In the genomic region with DNA sequence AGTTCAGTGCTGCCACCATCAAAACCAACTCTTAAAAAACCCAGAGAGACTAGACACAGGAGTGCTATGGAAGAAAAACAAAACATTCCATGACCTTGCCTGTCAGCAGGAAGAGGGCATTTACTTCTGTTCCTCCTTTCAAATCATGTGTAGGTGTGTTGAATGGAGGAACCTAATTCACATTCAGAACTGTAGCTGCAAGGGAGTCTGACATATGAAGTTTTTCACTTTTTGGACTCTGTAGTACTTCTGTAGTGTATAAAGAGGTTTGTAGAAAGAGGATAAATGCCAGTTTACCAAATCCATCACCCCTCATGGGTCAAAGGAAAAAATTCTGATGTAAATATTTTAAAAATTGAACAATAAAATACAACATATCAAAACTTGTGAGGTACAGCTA, we compare ENCODE assay signal across 2 cellular contexts.
TF ChIP-seq lines count a peak whose summit lies in the region.

No MANE protein-coding gene starts in this region.

TF ChIP-seq in HEK293, 187 proteins besides CTCF, POLR2A, EP300 and RAD21 (continued from another document):
- TF ChIP-seq, protein P1, sequence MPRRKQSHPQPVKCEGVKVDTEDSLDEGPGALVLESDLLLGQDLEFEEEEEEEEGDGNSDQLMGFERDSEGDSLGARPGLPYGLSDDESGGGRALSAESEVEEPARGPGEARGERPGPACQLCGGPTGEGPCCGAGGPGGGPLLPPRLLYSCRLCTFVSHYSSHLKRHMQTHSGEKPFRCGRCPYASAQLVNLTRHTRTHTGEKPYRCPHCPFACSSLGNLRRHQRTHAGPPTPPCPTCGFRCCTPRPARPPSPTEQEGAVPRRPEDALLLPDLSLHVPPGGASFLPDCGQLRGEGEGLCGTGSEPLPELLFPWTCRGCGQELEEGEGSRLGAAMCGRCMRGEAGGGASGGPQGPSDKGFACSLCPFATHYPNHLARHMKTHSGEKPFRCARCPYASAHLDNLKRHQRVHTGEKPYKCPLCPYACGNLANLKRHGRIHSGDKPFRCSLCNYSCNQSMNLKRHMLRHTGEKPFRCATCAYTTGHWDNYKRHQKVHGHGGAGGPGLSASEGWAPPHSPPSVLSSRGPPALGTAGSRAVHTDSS (tag by site-specific recombination; IDR thresholded peaks at IDR 0.05), result no peak
- no peak for TF ChIP-seq ZNF335 (tag by site-specific recombination; conservative IDR thresholded peaks at IDR 0.05)
- TF ChIP-seq, protein P2, sequence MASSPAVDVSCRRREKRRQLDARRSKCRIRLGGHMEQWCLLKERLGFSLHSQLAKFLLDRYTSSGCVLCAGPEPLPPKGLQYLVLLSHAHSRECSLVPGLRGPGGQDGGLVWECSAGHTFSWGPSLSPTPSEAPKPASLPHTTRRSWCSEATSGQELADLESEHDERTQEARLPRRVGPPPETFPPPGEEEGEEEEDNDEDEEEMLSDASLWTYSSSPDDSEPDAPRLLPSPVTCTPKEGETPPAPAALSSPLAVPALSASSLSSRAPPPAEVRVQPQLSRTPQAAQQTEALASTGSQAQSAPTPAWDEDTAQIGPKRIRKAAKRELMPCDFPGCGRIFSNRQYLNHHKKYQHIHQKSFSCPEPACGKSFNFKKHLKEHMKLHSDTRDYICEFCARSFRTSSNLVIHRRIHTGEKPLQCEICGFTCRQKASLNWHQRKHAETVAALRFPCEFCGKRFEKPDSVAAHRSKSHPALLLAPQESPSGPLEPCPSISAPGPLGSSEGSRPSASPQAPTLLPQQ (tag by site-specific recombination; IDR thresholded peaks at IDR 0.05), result no peak

TF ChIP-seq in K562, 482 proteins besides CTCF, POLR2A, EP300 and RAD21 (continued from another document):
- TF ChIP-seq, protein P3, sequence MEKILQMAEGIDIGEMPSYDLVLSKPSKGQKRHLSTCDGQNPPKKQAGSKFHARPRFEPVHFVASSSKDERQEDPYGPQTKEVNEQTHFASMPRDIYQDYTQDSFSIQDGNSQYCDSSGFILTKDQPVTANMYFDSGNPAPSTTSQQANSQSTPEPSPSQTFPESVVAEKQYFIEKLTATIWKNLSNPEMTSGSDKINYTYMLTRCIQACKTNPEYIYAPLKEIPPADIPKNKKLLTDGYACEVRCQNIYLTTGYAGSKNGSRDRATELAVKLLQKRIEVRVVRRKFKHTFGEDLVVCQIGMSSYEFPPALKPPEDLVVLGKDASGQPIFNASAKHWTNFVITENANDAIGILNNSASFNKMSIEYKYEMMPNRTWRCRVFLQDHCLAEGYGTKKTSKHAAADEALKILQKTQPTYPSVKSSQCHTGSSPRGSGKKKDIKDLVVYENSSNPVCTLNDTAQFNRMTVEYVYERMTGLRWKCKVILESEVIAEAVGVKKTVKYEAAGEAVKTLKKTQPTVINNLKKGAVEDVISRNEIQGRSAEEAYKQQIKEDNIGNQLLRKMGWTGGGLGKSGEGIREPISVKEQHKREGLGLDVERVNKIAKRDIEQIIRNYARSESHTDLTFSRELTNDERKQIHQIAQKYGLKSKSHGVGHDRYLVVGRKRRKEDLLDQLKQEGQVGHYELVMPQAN (IDR thresholded peaks at IDR 0.05; ENCODE audit: borderline replicate concordance), result no peak
- TF ChIP-seq ZNF586 (CRISPR knock-in tag; conservative IDR thresholded peaks at IDR 0.05), result no peak
- TF ChIP-seq, protein P4, sequence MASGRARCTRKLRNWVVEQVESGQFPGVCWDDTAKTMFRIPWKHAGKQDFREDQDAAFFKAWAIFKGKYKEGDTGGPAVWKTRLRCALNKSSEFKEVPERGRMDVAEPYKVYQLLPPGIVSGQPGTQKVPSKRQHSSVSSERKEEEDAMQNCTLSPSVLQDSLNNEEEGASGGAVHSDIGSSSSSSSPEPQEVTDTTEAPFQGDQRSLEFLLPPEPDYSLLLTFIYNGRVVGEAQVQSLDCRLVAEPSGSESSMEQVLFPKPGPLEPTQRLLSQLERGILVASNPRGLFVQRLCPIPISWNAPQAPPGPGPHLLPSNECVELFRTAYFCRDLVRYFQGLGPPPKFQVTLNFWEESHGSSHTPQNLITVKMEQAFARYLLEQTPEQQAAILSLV (tag; IDR thresholded peaks at IDR 0.05), result no peak
- TF ChIP-seq, protein P5, sequence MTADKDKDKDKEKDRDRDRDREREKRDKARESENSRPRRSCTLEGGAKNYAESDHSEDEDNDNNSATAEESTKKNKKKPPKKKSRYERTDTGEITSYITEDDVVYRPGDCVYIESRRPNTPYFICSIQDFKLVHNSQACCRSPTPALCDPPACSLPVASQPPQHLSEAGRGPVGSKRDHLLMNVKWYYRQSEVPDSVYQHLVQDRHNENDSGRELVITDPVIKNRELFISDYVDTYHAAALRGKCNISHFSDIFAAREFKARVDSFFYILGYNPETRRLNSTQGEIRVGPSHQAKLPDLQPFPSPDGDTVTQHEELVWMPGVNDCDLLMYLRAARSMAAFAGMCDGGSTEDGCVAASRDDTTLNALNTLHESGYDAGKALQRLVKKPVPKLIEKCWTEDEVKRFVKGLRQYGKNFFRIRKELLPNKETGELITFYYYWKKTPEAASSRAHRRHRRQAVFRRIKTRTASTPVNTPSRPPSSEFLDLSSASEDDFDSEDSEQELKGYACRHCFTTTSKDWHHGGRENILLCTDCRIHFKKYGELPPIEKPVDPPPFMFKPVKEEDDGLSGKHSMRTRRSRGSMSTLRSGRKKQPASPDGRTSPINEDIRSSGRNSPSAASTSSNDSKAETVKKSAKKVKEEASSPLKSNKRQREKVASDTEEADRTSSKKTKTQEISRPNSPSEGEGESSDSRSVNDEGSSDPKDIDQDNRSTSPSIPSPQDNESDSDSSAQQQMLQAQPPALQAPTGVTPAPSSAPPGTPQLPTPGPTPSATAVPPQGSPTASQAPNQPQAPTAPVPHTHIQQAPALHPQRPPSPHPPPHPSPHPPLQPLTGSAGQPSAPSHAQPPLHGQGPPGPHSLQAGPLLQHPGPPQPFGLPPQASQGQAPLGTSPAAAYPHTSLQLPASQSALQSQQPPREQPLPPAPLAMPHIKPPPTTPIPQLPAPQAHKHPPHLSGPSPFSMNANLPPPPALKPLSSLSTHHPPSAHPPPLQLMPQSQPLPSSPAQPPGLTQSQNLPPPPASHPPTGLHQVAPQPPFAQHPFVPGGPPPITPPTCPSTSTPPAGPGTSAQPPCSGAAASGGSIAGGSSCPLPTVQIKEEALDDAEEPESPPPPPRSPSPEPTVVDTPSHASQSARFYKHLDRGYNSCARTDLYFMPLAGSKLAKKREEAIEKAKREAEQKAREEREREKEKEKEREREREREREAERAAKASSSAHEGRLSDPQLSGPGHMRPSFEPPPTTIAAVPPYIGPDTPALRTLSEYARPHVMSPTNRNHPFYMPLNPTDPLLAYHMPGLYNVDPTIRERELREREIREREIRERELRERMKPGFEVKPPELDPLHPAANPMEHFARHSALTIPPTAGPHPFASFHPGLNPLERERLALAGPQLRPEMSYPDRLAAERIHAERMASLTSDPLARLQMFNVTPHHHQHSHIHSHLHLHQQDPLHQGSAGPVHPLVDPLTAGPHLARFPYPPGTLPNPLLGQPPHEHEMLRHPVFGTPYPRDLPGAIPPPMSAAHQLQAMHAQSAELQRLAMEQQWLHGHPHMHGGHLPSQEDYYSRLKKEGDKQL (CRISPR knock-in tag; IDR thresholded peaks at IDR 0.05; ENCODE audit: borderline replicate concordance), result no peak
- no peak for TF ChIP-seq ZNF830 (CRISPR knock-in tag; IDR thresholded peaks at IDR 0.05)
- TF ChIP-seq CBX5 (IDR thresholded peaks at IDR 0.05; ENCODE audit: borderline replicate concordance, low read depth), result 0 out of 2 replicates have a peak, but pooled peaks have one; percentile 37
- TF ChIP-seq MAFG (tag; conservative IDR thresholded peaks at IDR 0.05), result no peak
- TF ChIP-seq TRIM28 (IDR thresholded peaks at IDR 0.05), result peak; percentile 55; the same call in 1 of the 2 replicates
- 0 out of 2 replicates have a peak, but pooled peaks have one; percentile 55 for TF ChIP-seq CBX1 (IDR thresholded peaks at IDR 0.05; ENCODE audit: low read depth)
- no peak for TF ChIP-seq ZNF408 (CRISPR knock-in tag; IDR thresholded peaks at IDR 0.05; ENCODE audit: low read depth)
- no peak for TF ChIP-seq CXXC5 (CRISPR knock-in tag; IDR thresholded peaks at IDR 0.05)
- TF ChIP-seq CREBBP (IDR thresholded peaks at IDR 0.05; ENCODE audit: low read depth, low read length), result no peak
- TF ChIP-seq CBX3 (IDR thresholded peaks at IDR 0.05; ENCODE audit: borderline replicate concordance in 1 of 2, low read length in 2 of 2), result peak in 1 of 2 experiments; percentile 55; a peak in 1 of 3 replicates
- no peak for TF ChIP-seq JUNB (CRISPR knock-in tag; conservative IDR thresholded peaks at IDR 0.05)
